Comparison of ENCODE assay signal across 8 cellular contexts in the genomic region with DNA sequence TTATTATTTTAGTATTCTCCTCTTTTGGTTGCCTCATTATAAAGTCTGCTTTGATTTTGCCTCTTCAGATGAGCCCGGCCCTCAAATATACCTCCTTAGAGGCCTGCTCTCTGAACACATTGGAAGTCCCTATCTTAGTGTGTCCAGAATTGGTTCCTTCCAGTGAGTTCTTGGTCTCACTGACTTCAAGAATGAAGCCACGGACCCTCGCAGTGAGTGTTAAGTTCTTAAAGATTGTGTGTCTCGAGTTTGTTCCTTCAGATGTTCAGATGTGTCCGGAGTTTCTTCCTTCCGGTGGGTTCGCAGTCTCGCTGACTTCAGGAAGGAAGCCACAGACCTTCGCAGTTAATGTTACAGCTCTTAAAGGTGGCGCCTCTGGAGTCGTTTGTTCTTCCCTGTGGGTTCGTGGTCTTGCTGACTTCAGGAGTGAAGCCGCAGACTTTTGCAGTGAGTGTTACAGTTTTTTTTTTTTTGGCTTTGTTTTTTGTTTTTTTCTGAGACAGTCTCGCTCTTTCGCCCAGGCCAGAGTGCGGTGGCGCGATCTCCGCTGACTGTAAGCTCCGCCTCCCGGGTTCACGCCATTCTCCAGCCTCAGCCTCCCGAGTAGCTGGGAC. TPM values are rescaled to one million over a fixed set of nuclear protein-coding genes. Genes with fewer than 3 reads are reported as not detected.
DNase-seq lines count a peak whose midpoint lies in the region; ATAC-seq, FAIRE-seq and TF ChIP-seq lines count a peak whose summit lies in the region.

No MANE protein-coding gene starts in this region.

- in situ Hi-C loops in HepG2 (cut with HindIII; ENCODE audit: extremely low pct_ligation_motif_present, low pct_unique_long_range_greater_than_20kb): no loop called here

- H3K9ac ChIP-seq in HepG2 (ENCODE audit: insufficient read depth, low read depth, low read length): no peak overlapping the region

- no peak overlapping the region for H2AFZ ChIP-seq in HepG2 (ENCODE audit: low read length)

- peak overlapping the region; percentile 56 for H3K4me3 Mint-ChIP-seq in activated T-cell treated with anti-CD3 and anti-CD28 coated beads, Interleukin-2, amount 50 U/mL, for 24 hours

- no peaks in the 10 kb centered on the region for H3K27me3 ChIP-seq in HepG2 (ENCODE audit: control insufficient read depth in 1 of 2, insufficient read depth in 2 of 2, low read length in 2 of 2)
- H3K27me3 ChIP-seq in right lobe of liver: no peaks in the 10 kb centered on the region
- H3K27me3 ChIP-seq in mononuclear cell (ENCODE audit: insufficient read depth, low read length): no peaks in the 10 kb centered on the region

- no peaks in the 10 kb centered on the region for H3K36me3 Mint-ChIP-seq in activated T-cell treated with anti-CD3 and anti-CD28 coated beads, Interleukin-2, amount 50 U/mL, for 24 hours (ENCODE audit: low read depth)

- H3K79me2 ChIP-seq in HepG2 (ENCODE audit: insufficient read depth, low read length): no peaks in the 10 kb centered on the region

- no peak for TF ChIP-seq RAD21 in HepG2 (CRISPR knock-in tag; IDR thresholded peaks at IDR 0.05)

- H3K27ac ChIP-seq in HepG2 (ENCODE audit: extremely low read length, insufficient read depth, low read length): no peak overlapping the region
- peak overlapping the region in 1 of 3 donors; percentile 46 for H3K27ac ChIP-seq in right lobe of liver

- TF ChIP-seq EP300 in HepG2 (IDR thresholded peaks at IDR 0.05; ENCODE audit: low read depth in 2 of 2, low read length in 2 of 2): no peak
- TF ChIP-seq EP300 in HepG2 (CRISPR knock-in tag; IDR thresholded peaks at IDR 0.05; ENCODE audit: borderline replicate concordance): no peak

- TF ChIP-seq CTCF in HepG2 (CRISPR knock-in tag; IDR thresholded peaks at IDR 0.05): no peak
- TF ChIP-seq CTCF in right lobe of liver (IDR thresholded peaks at IDR 0.05): no peak

- H3K36me3 ChIP-seq in HepG2 (replicated peaks in 1 of 2; ENCODE audit: control insufficient read depth in 1 of 2, insufficient read depth in 2 of 2, low read length in 2 of 2) (no peaks in the 10 kb centered on the region), right lobe of liver (no peaks in the 10 kb centered on the region)

- no peaks in the 10 kb centered on the region; the same call in 1 of the 2 replicates for H4K20me1 ChIP-seq in HepG2 (ENCODE audit: insufficient read depth, low read length)

- WGBS in HepG2 (ENCODE audit: low lambda C conversion rate): 71% methylated on average over 23 of the region's 23 CpGs
- 74% methylated on average over 21 of the region's 23 CpGs for WGBS in right lobe of liver (ENCODE audit: insufficient coverage, low coverage, low lambda C conversion rate, missing lambda C conversion rate)

- H3K9me3 ChIP-seq in HepG2 (ENCODE audit: low read length): no peaks in the 10 kb centered on the region
- no peaks in the 10 kb centered on the region for H3K9me3 ChIP-seq in right lobe of liver
- no peaks in the 10 kb centered on the region for H3K9me3 ChIP-seq in mononuclear cell (ENCODE audit: low read depth, low read length)

- ATAC-seq in HepG2: no peak
- ATAC-seq in right lobe of liver: no peak
- no peak for ATAC-seq in HG03460 (IDR thresholded peaks at IDR 0.05; ENCODE audit: unreplicated experiment)
- ATAC-seq in HG02852 (IDR thresholded peaks at IDR 0.05; ENCODE audit: unreplicated experiment): no peak
- no peak for ATAC-seq in HG03469 (IDR thresholded peaks at IDR 0.05; ENCODE audit: unreplicated experiment)

- no peaks in the 10 kb centered on the region for H3K27me3 Mint-ChIP-seq in activated T-cell treated with anti-CD3 and anti-CD28 coated beads, Interleukin-2, amount 50 U/mL, for 24 hours

- H3K27ac Mint-ChIP-seq in activated T-cell treated with anti-CD3 and anti-CD28 coated beads, Interleukin-2, amount 50 U/mL, for 24 hours: peak overlapping the region; percentile 86

- DNase-seq in HepG2 (ENCODE audit: low spot score) (no peak), right lobe of liver (no peak), HT-29 (ENCODE audit: low spot score) (no peak)
- peak; percentile 52 for DNase-seq in activated T-cell treated with anti-CD3 and anti-CD28 coated beads, Interleukin-2, amount 50 U/mL, for 24 hours

- CTCF ChIA-PET in HepG2 (lab: Yijun Ruan, JAX; ENCODE audit: low intra/inter-chr PET ratio, low total read pairs): no interaction called here

- H3K4me1 Mint-ChIP-seq in activated T-cell treated with anti-CD3 and anti-CD28 coated beads, Interleukin-2, amount 50 U/mL, for 24 hours (ENCODE audit: low read depth): peaks cover 21% of the 10 kb centered on the region

- H3K4me2 ChIP-seq in HepG2 (ENCODE audit: low read depth, low read length): peak overlapping the region; percentile 19; the same call in 1 of the 2 replicates

- no peak for FAIRE-seq in HepG2 (lab: Jason Lieb, UNC)

- BruUV-seq in HepG2 (replicated peaks; lab: Mats Ljungman, UMichigan): no TSS peak

- intact Hi-C loops in HepG2 (cut with micrococcal nuclease; ENCODE audit: unreplicated experiment): no loop called here
- intact Hi-C loops in right lobe of liver (cut with DNase I): no loop called here

- POLR2A ChIA-PET in HepG2 (lab: Yijun Ruan, JAX): no interaction called here

- H3K9me3 Mint-ChIP-seq in activated T-cell treated with anti-CD3 and anti-CD28 coated beads, Interleukin-2, amount 50 U/mL, for 24 hours: no peaks in the 10 kb centered on the region

- H3K4me3 ChIP-seq in HepG2 (replicated peaks in 1 of 3; ENCODE audit: insufficient read depth in 1 of 3, low read depth in 2 of 3, low read length in 3 of 3) (no peak overlapping the region), right lobe of liver (no peak overlapping the region), mononuclear cell (ENCODE audit: low read length) (peak overlapping the region; percentile 6)

- peaks cover 14% of the 10 kb centered on the region for H3K4me1 ChIP-seq in HepG2 (ENCODE audit: insufficient read depth, low read length)
- peaks cover 0 to 20% (median 0%) of the 10 kb centered on the region in 4 donors for H3K4me1 ChIP-seq in right lobe of liver
- peaks cover 8% of the 10 kb centered on the region for H3K4me1 ChIP-seq in mononuclear cell (ENCODE audit: insufficient read depth, low read length)

- TF ChIP-seq POLR2A in HepG2 (IDR thresholded peaks at IDR 0.05; ENCODE audit: insufficient read depth in 1 of 2, low read depth in 2 of 2, low read length in 2 of 2): no peak
- TF ChIP-seq POLR2A in right lobe of liver (IDR thresholded peaks at IDR 0.05): no peak

TF ChIP-seq in HepG2, 621 proteins besides CTCF, POLR2A, EP300 and RAD21 (continues in another document):
- no peak for TF ChIP-seq ZNF234 (CRISPR knock-in tag; conservative IDR thresholded peaks at IDR 0.05)

RNA-seq across cellular contexts. Expression of a gene that starts 45.8 kb away (rescaled TPM):
- total RNA-seq in HepG2 (2016; rRNA removed; fragmentation: Illumina TruSeq; extraction: Trizol) (0.02 TPM in 1 of 2 replicates, not detected in the other), right lobe of liver (under 1 TPM in 2 of 6 experiments, not detected in 4; 0.07 to 0.09 TPM), mononuclear cell (not detected)
- not detected in 2 replicates for total RNA-seq in HepG2 (2016; cell fraction: cytosol; rRNA removed; fragmentation: Illumina TruSeq; extraction: Trizol; ENCODE audit: low read depth)
- not detected in 2 replicates for total RNA-seq in HepG2 (2016; cell fraction: insoluble cytoplasmic fraction; rRNA removed; fragmentation: Illumina TruSeq; extraction: Trizol)
- not detected in 2 replicates for total RNA-seq in HepG2 (2016; cell fraction: membrane; rRNA removed; fragmentation: Illumina TruSeq; extraction: Trizol)
- not detected in 2 replicates for total RNA-seq in HepG2 (2016; cell fraction: nucleus; rRNA removed; fragmentation: Illumina TruSeq; extraction: Trizol)
- 0.03 TPM in 1 of 2 replicates, not detected in the other for polyA plus RNA-seq in HepG2 (2011; rRNA removed)
- polyA plus RNA-seq in HepG2 (2011; cell fraction: cytosol; rRNA removed): not detected in 2 replicates
- not detected in 2 replicates for polyA plus RNA-seq in HepG2 (2011; cell fraction: nucleus; rRNA removed)
- not detected in 2 replicates for polyA plus RNA-seq in HepG2 (2012)
- not detected in 2 replicates for polyA plus RNA-seq in HepG2 (2016; cell fraction: cytosol; fragmentation: Illumina TruSeq; extraction: Trizol; ENCODE audit: low read depth)
- not detected in 2 replicates for polyA plus RNA-seq in HepG2 (2016; cell fraction: insoluble cytoplasmic fraction; fragmentation: Illumina TruSeq; extraction: Trizol; ENCODE audit: low read depth)
- not detected in 2 replicates for polyA plus RNA-seq in HepG2 (2016; cell fraction: membrane; fragmentation: Illumina TruSeq; extraction: Trizol; ENCODE audit: low read depth)
- polyA plus RNA-seq in HepG2 (2016; cell fraction: nucleus; fragmentation: Illumina TruSeq; extraction: Trizol; ENCODE audit: insufficient read depth, low read depth): not detected in 2 replicates
- not detected in 2 replicates for polyA minus RNA-seq in HepG2 (2011; rRNA and poly(A)+ RNA removed; ENCODE audit: low replicate concordance)
- polyA minus RNA-seq in HepG2 (2011; cell fraction: cytosol; rRNA and poly(A)+ RNA removed): not detected in 2 replicates
- not detected in 2 replicates for polyA minus RNA-seq in HepG2 (2011; cell fraction: nucleus; rRNA and poly(A)+ RNA removed)
- not detected in 2 replicates for total RNA-seq in HT-29 (2014; rRNA removed; shearing (Covaris generic))

RNA-seq across cellular contexts. Expression of a gene that starts 47.0 kb away (rescaled TPM):
- 0.18 and 0.24 TPM in 2 replicates for total RNA-seq in HepG2 (2016; rRNA removed; fragmentation: Illumina TruSeq; extraction: Trizol)
- 0.10 and 0.18 TPM in 2 replicates for total RNA-seq in HepG2 (2016; cell fraction: cytosol; rRNA removed; fragmentation: Illumina TruSeq; extraction: Trizol; ENCODE audit: low read depth)
- total RNA-seq in HepG2 (2016; cell fraction: insoluble cytoplasmic fraction; rRNA removed; fragmentation: Illumina TruSeq; extraction: Trizol): 0.34 and 0.67 TPM in 2 replicates
- 0.52 and 0.56 TPM in 2 replicates for total RNA-seq in HepG2 (2016; cell fraction: membrane; rRNA removed; fragmentation: Illumina TruSeq; extraction: Trizol)
- total RNA-seq in HepG2 (2016; cell fraction: nucleus; rRNA removed; fragmentation: Illumina TruSeq; extraction: Trizol): 0.12 TPM in 1 of 2 replicates, not detected in the other
- 0.34 and 0.66 TPM in 2 replicates for polyA plus RNA-seq in HepG2 (2011; rRNA removed)
- 0.28 and 0.30 TPM in 2 replicates for polyA plus RNA-seq in HepG2 (2011; cell fraction: cytosol; rRNA removed)
- 0.35 and 0.90 TPM in 2 replicates for polyA plus RNA-seq in HepG2 (2011; cell fraction: nucleus; rRNA removed)
- 0.21 and 0.97 TPM in 2 replicates for polyA plus RNA-seq in HepG2 (2012)
- polyA plus RNA-seq in HepG2 (2016; cell fraction: cytosol; fragmentation: Illumina TruSeq; extraction: Trizol; ENCODE audit: low read depth): 0.49 and 0.63 TPM in 2 replicates
- 0.24 and 0.33 TPM in 2 replicates for polyA plus RNA-seq in HepG2 (2016; cell fraction: insoluble cytoplasmic fraction; fragmentation: Illumina TruSeq; extraction: Trizol; ENCODE audit: low read depth)
- polyA plus RNA-seq in HepG2 (2016; cell fraction: membrane; fragmentation: Illumina TruSeq; extraction: Trizol; ENCODE audit: low read depth): 0.56 and 0.57 TPM in 2 replicates
- polyA plus RNA-seq in HepG2 (2016; cell fraction: nucleus; fragmentation: Illumina TruSeq; extraction: Trizol; ENCODE audit: insufficient read depth, low read depth): 0.60 and 0.86 TPM in 2 replicates
- polyA minus RNA-seq in HepG2 (2011; rRNA and poly(A)+ RNA removed; ENCODE audit: low replicate concordance): 0.33 and 0.50 TPM in 2 replicates
- not detected in 2 replicates for polyA minus RNA-seq in HepG2 (2011; cell fraction: cytosol; rRNA and poly(A)+ RNA removed)
- polyA minus RNA-seq in HepG2 (2011; cell fraction: nucleus; rRNA and poly(A)+ RNA removed): 0.50 and 1.0 TPM in 2 replicates
- total RNA-seq in right lobe of liver: 1 to 10 TPM; 4.1 to 7.2 (median 5.5) TPM
- total RNA-seq in mononuclear cell: 18.8 TPM
- total RNA-seq in HT-29 (2014; rRNA removed; shearing (Covaris generic)): 0.64 and 2.2 TPM in 2 replicates
